Comparison of ENCODE assay signal across 10 cellular contexts in genomic region chr3:9703736-9704342, GRCh38. TPM values are rescaled to one million over a fixed set of nuclear protein-coding genes. Genes with fewer than 3 reads are reported as not detected.
DNase-seq lines count a peak whose midpoint lies in the region; ATAC-seq and TF ChIP-seq lines count a peak whose summit lies in the region.
"Had no signal": no experiment of that assay in that cellular context is flagged by ENCODE, and none has a peak within 500 bp of the region (broad histone marks: within the 10 kb centered on the region; RNA-seq: fewer than 3 reads in every experiment).

A gene with protein sequence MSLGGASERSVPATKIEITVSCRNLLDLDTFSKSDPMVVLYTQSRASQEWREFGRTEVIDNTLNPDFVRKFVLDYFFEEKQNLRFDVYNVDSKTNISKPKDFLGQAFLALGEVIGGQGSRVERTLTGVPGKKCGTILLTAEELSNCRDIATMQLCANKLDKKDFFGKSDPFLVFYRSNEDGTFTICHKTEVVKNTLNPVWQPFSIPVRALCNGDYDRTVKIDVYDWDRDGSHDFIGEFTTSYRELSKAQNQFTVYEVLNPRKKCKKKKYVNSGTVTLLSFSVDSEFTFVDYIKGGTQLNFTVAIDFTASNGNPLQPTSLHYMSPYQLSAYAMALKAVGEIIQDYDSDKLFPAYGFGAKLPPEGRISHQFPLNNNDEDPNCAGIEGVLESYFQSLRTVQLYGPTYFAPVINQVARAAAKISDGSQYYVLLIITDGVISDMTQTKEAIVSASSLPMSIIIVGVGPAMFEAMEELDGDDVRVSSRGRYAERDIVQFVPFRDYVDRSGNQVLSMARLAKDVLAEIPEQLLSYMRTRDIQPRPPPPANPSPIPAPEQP (plus strand): TSS chr3:9703833. CDS start chr3:9703997, 164 bp downstream.

- TF ChIP-seq CTCF in WTC11 (IDR thresholded peaks at IDR 0.05) (no peak), gastroesophageal sphincter (IDR thresholded peaks at IDR 0.05) (no peak), progenitor cell of endocrine pancreas (IDR thresholded peaks at IDR 0.05; ENCODE audit: unreplicated experiment) (no peak)

- H3K36me3 ChIP-seq in gastroesophageal sphincter, result peaks cover 0 to 43% of the 10 kb centered on the region in 2 donors
- H3K36me3 ChIP-seq: uterus had no signal

- peaks cover 0 to 18% (median 11%) of the 10 kb centered on the region in 3 donors for H3K4me1 ChIP-seq in gastroesophageal sphincter

- H3K27me3 Mint-ChIP-seq in WTC11 (ENCODE audit: low read depth) (peaks cover 37% of the 10 kb centered on the region), progenitor cell of endocrine pancreas (peaks cover 49% of the 10 kb centered on the region)

- peaks cover 35% of the 10 kb centered on the region for H3K27me3 ChIP-seq in gastroesophageal sphincter

- H3K9me3 Mint-ChIP-seq in WTC11 (no peaks in the 10 kb centered on the region), progenitor cell of endocrine pancreas (ENCODE audit: low read depth) (no peaks in the 10 kb centered on the region)

- no peak for TF ChIP-seq EP300 in gastroesophageal sphincter (IDR thresholded peaks at IDR 0.05)

- H3K9me3 ChIP-seq in gastroesophageal sphincter, result no peaks in the 10 kb centered on the region
- H3K9me3 ChIP-seq: uterus had no signal

- no peaks in the 10 kb centered on the region for H3K36me3 Mint-ChIP-seq in WTC11
- peaks cover 2% of the 10 kb centered on the region for H3K36me3 Mint-ChIP-seq in progenitor cell of endocrine pancreas (ENCODE audit: insufficient read depth)

- no peak within 1 kb of the TSS for H3K27ac Mint-ChIP-seq in WTC11
- no peak within 1 kb of the TSS for H3K27ac Mint-ChIP-seq in progenitor cell of endocrine pancreas

- POLR2A ChIA-PET in WTC11 (lab: Charles Lee), result no interaction called here

- CTCF ChIA-PET in WTC11 (lab: Charles Lee), result interaction anchor here (0.7 to 2.5 kb wide), 4 partner anchors 11 to 200 kb away, joined by 3 to 20 read pairs (median 4); no protein-coding TSS in a partner anchor

- H3K4me3 Mint-ChIP-seq in WTC11 (peak within 1 kb of the TSS; percentile 73), progenitor cell of endocrine pancreas (ENCODE audit: low read depth) (peak within 1 kb of the TSS; percentile 51)

- DNase-seq in ELF-1 (ENCODE audit: low read depth, low spot score) (peak; percentile 37), WTC11 (ENCODE audit: low spot score) (peak; percentile 48), progenitor cell of endocrine pancreas (ENCODE audit: low spot score, unreplicated experiment) (peak; percentile 19), NCI-H1092 (lab: John Stamatoyannopoulos, UW) (no peak), CD1c-positive myeloid dendritic cell (ENCODE audit: extremely low spot score) (no peak), NCI-H1930 (lab: John Stamatoyannopoulos, UW) (no peak), NOMO-1 (lab: John Stamatoyannopoulos, UW; ENCODE audit: unreplicated experiment in 2 of 2) (no peak)

- no peak for TF ChIP-seq POLR2A in gastroesophageal sphincter (IDR thresholded peaks at IDR 0.05)

- H3K4me3 ChIP-seq in gastroesophageal sphincter, result peak within 1 kb of the TSS in 1 of 2 donors; percentile 43

- WGBS in gastroesophageal sphincter (ENCODE audit: low coverage in 1 of 2), 2 donors, result no CpG with 5 or more reads among the region's 56 CpGs

- peak; percentile 12 for ATAC-seq in WTC11
- ATAC-seq in gastroesophageal sphincter, result peak; percentile 19

- H3K4me1 Mint-ChIP-seq in WTC11 (no peaks in the 10 kb centered on the region), progenitor cell of endocrine pancreas (ENCODE audit: low read depth) (no peaks in the 10 kb centered on the region)

- no peak within 1 kb of the TSS for H3K27ac ChIP-seq in gastroesophageal sphincter
- H3K27ac ChIP-seq: uterus had no signal

TF ChIP-seq in WTC11, 78 proteins besides CTCF, POLR2A, EP300 and RAD21:
- no peak for TF ChIP-seq NR1H2 (CRISPR knock-in tag; IDR thresholded peaks at IDR 0.05)
- TF ChIP-seq, protein P1, sequence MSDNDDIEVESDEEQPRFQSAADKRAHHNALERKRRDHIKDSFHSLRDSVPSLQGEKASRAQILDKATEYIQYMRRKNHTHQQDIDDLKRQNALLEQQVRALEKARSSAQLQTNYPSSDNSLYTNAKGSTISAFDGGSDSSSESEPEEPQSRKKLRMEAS (CRISPR knock-in tag; IDR thresholded peaks at IDR 0.05), result 0 out of 2 replicates have a peak, but pooled peaks have one; percentile 15

RNA-seq across cellular contexts. Expression of the gene that starts here (rescaled TPM):
- total RNA-seq in WTC11 (2021), result 3.2 to 6.6 TPM (median 6.0 TPM) in 3 replicates
- 1 to 10 TPM in 1 of 4 donors, not detected in 3; 1.1 TPM for total RNA-seq in gastroesophageal sphincter
- total RNA-seq in progenitor cell of endocrine pancreas, result 0.47 and 0.69 TPM in 2 replicates
- total RNA-seq: OCI-LY7, uterus had no signal

Comparison
In these comparisons a context has a peak if more than half of its experiments do, and no peak if none do; other contexts are left out.
1. Peak in DNase-seq in progenitor cell of endocrine pancreas; RNA of the gene not detected or under 1 TPM.
2. DNase-seq: peak in ELF-1 (single experiment) and WTC11 (single experiment); none in NCI-H1092 (single experiment), CD1c-positive myeloid dendritic cell (single experiment), NCI-H1930 (0 of 2) and NOMO-1 (0 of 2).